ENCODE assay signal across 10 cellular contexts in the genomic region with DNA sequence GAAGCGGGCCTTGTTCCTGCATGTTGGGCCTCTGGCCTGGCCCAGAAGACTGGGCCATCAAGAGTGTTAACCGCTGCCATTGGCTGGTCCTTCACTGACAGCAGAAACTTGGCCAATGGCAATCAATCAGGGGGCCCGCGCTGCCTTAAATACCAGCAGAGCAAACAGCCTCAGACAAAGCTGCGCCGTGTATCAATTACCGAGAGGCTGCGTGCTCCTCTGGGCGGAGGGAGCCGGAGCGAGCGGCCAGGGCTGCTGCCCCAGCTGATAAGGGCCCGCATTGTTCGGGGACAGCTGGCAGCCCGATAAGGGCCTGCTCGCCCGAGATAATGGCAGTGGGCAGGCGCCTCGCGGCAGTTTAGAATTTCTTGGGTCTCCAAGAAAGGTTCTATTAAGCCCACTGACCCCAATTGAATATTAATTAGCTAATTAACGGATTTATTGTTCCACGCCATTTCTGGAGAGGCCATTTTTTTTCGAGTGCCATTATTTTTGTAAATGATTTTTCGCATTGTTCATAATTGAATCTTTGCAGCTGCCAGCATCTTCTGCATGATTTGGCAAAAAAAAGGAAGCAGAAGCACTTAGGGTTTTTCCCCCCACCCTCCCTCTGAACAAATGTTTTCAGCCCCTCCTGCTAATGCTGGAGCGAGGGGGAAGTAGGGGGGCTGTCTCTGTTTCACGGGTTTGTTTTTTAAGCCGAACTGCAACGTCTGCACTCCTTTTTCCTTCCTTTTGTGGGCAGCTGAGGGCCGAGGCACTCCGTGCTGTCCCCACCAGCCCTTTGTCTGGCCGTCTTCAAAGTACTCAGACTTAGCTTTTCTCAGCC. TPM values are rescaled to one million over a fixed set of nuclear protein-coding genes. Genes with fewer than 3 reads are reported as not detected.
DNase-seq lines count a peak whose midpoint lies in the region; ATAC-seq and TF ChIP-seq lines count a peak whose summit lies in the region.
"Had no signal": no experiment of that assay in that cellular context is flagged by ENCODE, and none has a peak within 500 bp of the region (broad histone marks: within the 10 kb centered on the region; RNA-seq: fewer than 3 reads in every experiment).

No MANE protein-coding gene starts in this region.

- H3K27me3 ChIP-seq in osteoblast (ENCODE audit: insufficient read depth, low read length), result peaks cover 19% of the 10 kb centered on the region

- H3K36me3 ChIP-seq in mucosa of descending colon (ENCODE audit: low read depth) (no peaks in the 10 kb centered on the region), osteoblast (ENCODE audit: insufficient read depth, low read length) (no peaks in the 10 kb centered on the region)

- no peaks in the 10 kb centered on the region for H3K79me2 ChIP-seq in osteoblast (ENCODE audit: insufficient read depth, low read length)

- H4K20me1 ChIP-seq in osteoblast (ENCODE audit: insufficient read depth, low read length), result no peaks in the 10 kb centered on the region

- no peak overlapping the region for H3K4me2 ChIP-seq in osteoblast (ENCODE audit: insufficient read depth, low read length)

- DNase-seq in AML-193 (lab: John Stamatoyannopoulos, UW) (peak; percentile 18 to 42), NCI-H2029 (lab: John Stamatoyannopoulos, UW) (peak; percentile 51), cerebellar cortex (ENCODE audit: low spot score) (peak; percentile 6), mucosa of descending colon (peak in 1 of 3 donors; percentile 21), T-helper 2 cell (no peak), GM19240 (ENCODE audit: insufficient read length, low spot score) (no peak), osteoblast (ENCODE audit: insufficient read length, low spot score, missing footprints) (no peak)

- H3K4me3 ChIP-seq in mucosa of descending colon (no peak overlapping the region), osteoblast (ENCODE audit: insufficient read depth, low read length) (no peak overlapping the region)
- H3K4me3 ChIP-seq: SK-N-MC had no signal

- intact Hi-C loops in mucosa of descending colon (cut with DNase I, micrococcal nuclease), result no loop called here

- H3K9me3 ChIP-seq in mucosa of descending colon (no peaks in the 10 kb centered on the region), osteoblast (ENCODE audit: low read depth, low read length) (no peaks in the 10 kb centered on the region)

- TF ChIP-seq CTCF in mucosa of descending colon (IDR thresholded peaks at IDR 0.05) (no peak), osteoblast (IDR thresholded peaks at IDR 0.05; ENCODE audit: extremely low read depth, low read depth, low read length) (no peak)

- no peak overlapping the region for H2AFZ ChIP-seq in osteoblast (ENCODE audit: low read length)

- no peaks in the 10 kb centered on the region for H3K4me1 ChIP-seq in mucosa of descending colon (ENCODE audit: low read depth)
- no peaks in the 10 kb centered on the region for H3K4me1 ChIP-seq in osteoblast (ENCODE audit: insufficient read depth, low read length)

- ATAC-seq in mucosa of descending colon (peak; percentile 41), GM21390 (IDR thresholded peaks at IDR 0.05; ENCODE audit: unreplicated experiment) (no peak)

- H3K27ac ChIP-seq in osteoblast (ENCODE audit: low read depth, low read length), result no peak overlapping the region
- H3K27ac ChIP-seq: C4-2B, SK-N-MC had no signal

RNA-seq across cellular contexts. Expression of gene RIC3, which starts 37.6 kb away (rescaled TPM):
- total RNA-seq in mucosa of descending colon, result 10 to 100 TPM in 1 of 3 donors, 1 to 10 TPM in 2; 1.5 to 16.4 (median 2.0) TPM
- not detected in 2 replicates for total RNA-seq in osteoblast

RNA-seq across cellular contexts. Expression of gene LMO1, which starts 57.2 kb away (rescaled TPM):
- under 1 TPM in 1 of 3 donors, not detected in 2; 0.70 TPM for total RNA-seq in mucosa of descending colon
- total RNA-seq in osteoblast, result not detected in 2 replicates

Comparison
In these comparisons a context has a peak if more than half of its experiments do, and no peak if none do; other contexts are left out.
1. DNase-seq: peak in AML-193 (2 of 2), NCI-H2029 (single experiment) and cerebellar cortex (single experiment); none in T-helper 2 cell (0 of 5), GM19240 (single experiment) and osteoblast (single experiment).